ENCODE assay signal across 8 cellular contexts in the genomic region with DNA sequence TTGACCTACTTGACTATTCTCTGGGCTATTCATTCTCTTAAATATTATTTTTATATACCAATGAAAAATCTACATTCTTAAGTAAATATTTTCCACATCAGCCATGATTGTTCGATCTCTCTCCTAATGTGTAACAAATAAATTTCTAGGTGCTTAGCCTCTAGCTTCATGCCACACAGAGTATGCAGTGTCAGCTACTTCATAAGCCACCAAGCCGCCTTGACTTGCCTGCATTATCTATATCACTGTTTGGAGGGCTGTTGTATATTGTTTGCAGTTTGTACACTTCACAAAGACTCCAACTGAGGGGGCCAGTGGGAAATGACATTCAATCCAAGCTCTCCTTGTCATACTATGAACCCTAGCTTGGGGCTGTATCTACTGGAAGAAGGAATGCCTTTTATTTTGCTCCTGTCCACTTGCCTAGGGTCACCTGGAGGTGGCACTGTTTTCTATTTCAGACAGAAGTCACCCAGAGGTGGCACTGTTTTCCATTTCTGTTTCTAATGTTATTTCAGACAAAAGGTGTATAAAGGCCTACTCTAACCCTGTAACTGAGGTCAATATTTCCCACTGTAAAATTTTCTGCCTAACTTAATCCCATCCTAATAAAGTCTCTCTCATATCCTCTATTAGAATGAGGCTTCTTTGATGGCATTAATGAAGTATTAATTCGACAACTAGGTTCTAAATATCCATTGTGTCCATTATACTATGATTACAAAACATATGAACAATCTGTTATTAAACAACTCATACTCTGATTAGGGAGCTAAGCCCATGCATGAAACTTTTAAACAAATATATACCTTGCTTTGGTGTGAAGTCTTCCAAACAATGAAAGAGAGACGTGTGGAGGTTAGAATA. TPM values are rescaled to one million over a fixed set of nuclear protein-coding genes. Genes with fewer than 3 reads are reported as not detected.
DNase-seq lines count a peak whose midpoint lies in the region; ATAC-seq, FAIRE-seq and TF ChIP-seq lines count a peak whose summit lies in the region.

No MANE protein-coding gene starts in this region.

- H2BK120ac ChIP-seq in trophoblast cell (ENCODE audit: insufficient read depth, low read length, poor library complexity): no peak overlapping the region

- H4K91ac ChIP-seq in trophoblast cell (ENCODE audit: low read depth, low read length): no peak overlapping the region

- H3K27ac Mint-ChIP-seq in endothelial cell (ENCODE audit: unreplicated experiment): no peak overlapping the region

- H4K12ac ChIP-seq in trophoblast cell (ENCODE audit: low read depth, low read length): no peak overlapping the region

- H3K27me3 Mint-ChIP-seq in endothelial cell (ENCODE audit: unreplicated experiment): peaks cover 2% of the 10 kb centered on the region

- no peak overlapping the region for H3K27ac ChIP-seq in trophoblast cell (ENCODE audit: low read depth, low read length)

- H3K18ac ChIP-seq in trophoblast cell (ENCODE audit: low read length): no peak overlapping the region

- H3K23ac ChIP-seq in trophoblast cell (ENCODE audit: low read length): no peak overlapping the region

- peak; percentile 99 for ATAC-seq in HG02623 (IDR thresholded peaks at IDR 0.05; ENCODE audit: unreplicated experiment)
- ATAC-seq in activated CD4-positive, CD25-positive, alpha-beta regulatory T cell treated with anti-CD3 and anti-CD28 coated beads, Interleukin-2, amount 50 U/mL, for 24 hours: peak; percentile 43 to 65

- H3K36me3 Mint-ChIP-seq in endothelial cell (ENCODE audit: low read depth, unreplicated experiment): no peaks in the 10 kb centered on the region

- no peak overlapping the region for H3K4me2 ChIP-seq in trophoblast cell (ENCODE audit: low read length)

- H3K79me1 ChIP-seq in trophoblast cell (ENCODE audit: low read length): no peaks in the 10 kb centered on the region

- WGBS in trophoblast cell (ENCODE audit: extremely low coverage, insufficient coverage, insufficient read length): no CpG with 5 or more reads among the region's 4 CpGs

- H3K27me3 ChIP-seq in trophoblast cell (ENCODE audit: insufficient read depth, low read length): no peaks in the 10 kb centered on the region

- H3K4me3 Mint-ChIP-seq in endothelial cell (ENCODE audit: unreplicated experiment): no peak overlapping the region

- H3K14ac ChIP-seq in trophoblast cell (ENCODE audit: low read length): no peak overlapping the region

- H3K9ac ChIP-seq in trophoblast cell (ENCODE audit: low read length): no peak overlapping the region

- H3K4me1 ChIP-seq in trophoblast cell (ENCODE audit: control insufficient read depth in 1 of 2, insufficient read depth in 2 of 2, low read length in 2 of 2): peaks cover 0 to 2% of the 10 kb centered on the region in 2 experiments

- no peak overlapping the region for H4K8ac ChIP-seq in trophoblast cell (ENCODE audit: low read depth, low read length)

- H3K4ac ChIP-seq in trophoblast cell (ENCODE audit: low read depth, low read length): no peak overlapping the region

- no peak overlapping the region for H2AFZ ChIP-seq in trophoblast cell (ENCODE audit: insufficient read depth, low read length, poor library complexity)

- TF ChIP-seq CTCF in endothelial cell (IDR thresholded peaks at IDR 0.05; ENCODE audit: unreplicated experiment): peak; percentile 82

- no peak overlapping the region for H2AK5ac ChIP-seq in trophoblast cell (ENCODE audit: low read length)

- no peaks in the 10 kb centered on the region for H3K9me3 ChIP-seq in trophoblast cell (ENCODE audit: insufficient read depth, low read depth, low read length)

- H2BK5ac ChIP-seq in trophoblast cell (ENCODE audit: low read depth, low read length, poor library complexity): no peak overlapping the region

- no peak for FAIRE-seq in GM12892 (lab: Jason Lieb, UNC)

- no peak for TF ChIP-seq POLR2A in GM12892 (IDR thresholded peaks at IDR 0.05; ENCODE audit: low read depth, low read length)

- no peaks in the 10 kb centered on the region for H3K79me2 ChIP-seq in trophoblast cell (ENCODE audit: control insufficient read depth, insufficient read depth, low read length, poor library complexity)

- no peaks in the 10 kb centered on the region for H3K36me3 ChIP-seq in trophoblast cell (ENCODE audit: control insufficient read depth in 1 of 2, insufficient read depth in 2 of 2, low read length in 2 of 2)

- H3K4me1 Mint-ChIP-seq in endothelial cell (ENCODE audit: unreplicated experiment): peaks cover 4% of the 10 kb centered on the region

- peak; percentile 6 for DNase-seq in AG08396 (ENCODE audit: low spot score)
- peak; percentile 1 for DNase-seq in GM12892 (ENCODE audit: insufficient read length)
- DNase-seq in MV-4-11 (lab: John Stamatoyannopoulos, UW): peak; percentile 29
- DNase-seq in endothelial cell (ENCODE audit: low spot score): peak; percentile 57
- DNase-seq in trophoblast cell: peak; percentile 27 to 79
- DNase-seq in dedifferentiated amniotic fluid mesenchymal stem cell (ENCODE audit: extremely low spot score): no peak

- no peak overlapping the region for H2BK12ac ChIP-seq in trophoblast cell (ENCODE audit: low read length)

- H3K9me3 Mint-ChIP-seq in endothelial cell (ENCODE audit: unreplicated experiment): no peaks in the 10 kb centered on the region

- H3K4me3 ChIP-seq in trophoblast cell (ENCODE audit: low read depth, low read length): no peak overlapping the region

RNA-seq across cellular contexts. Expression of a gene that starts 36.4 kb away (rescaled TPM):
- polyA plus RNA-seq in GM12892 (2012; ENCODE audit: missing spikeins): 0.25 TPM
- total RNA-seq in endothelial cell (ENCODE audit: unreplicated experiment): 243 TPM
- 104 and 108 TPM in 2 replicates for polyA plus RNA-seq in trophoblast cell (2013)
